9 cellular contexts compared by ENCODE assay signal in genomic region chr22:31585161-31585859, GRCh38.
DNase-seq lines count a peak whose midpoint lies in the region; ATAC-seq and TF ChIP-seq lines count a peak whose summit lies in the region.
"Had no signal": no experiment of that assay in that cellular context is flagged by ENCODE, and none has a peak within 500 bp of the region (broad histone marks: within the 10 kb centered on the region; RNA-seq: fewer than 3 reads in every experiment).

No MANE protein-coding gene starts in this region.

- no peaks in the 10 kb centered on the region for H3K27me3 Mint-ChIP-seq in natural killer cell treated with Interleukin-12 subunit alpha and Interleukin-12 subunit beta and Interleukin-15 and Interleukin-18, amount 100 ng/mL, for 72 hours
- H3K27me3 Mint-ChIP-seq in natural killer cell (ENCODE audit: low read depth in 2 of 2) = no peaks in the 10 kb centered on the region
- no peaks in the 10 kb centered on the region for H3K27me3 Mint-ChIP-seq in activated T-helper 1 cell treated with anti-CD3 and anti-CD28 coated beads, Interleukin-12 subunit alpha, Interleukin-12 subunit beta, Interleukin-2, Interleukin-4 antibody, amounts not matched to agents 30 ng/mL and 10 ng/mL and 1 ng/mL, durations not matched to agents 14 hours and 24 hours and 36 hours (ENCODE audit: insufficient read depth)

- TF ChIP-seq CTCF in natural killer cell (IDR thresholded peaks at IDR 0.05) (no peak), left lung (IDR thresholded peaks at IDR 0.05) (no peak), upper lobe of right lung (IDR thresholded peaks at IDR 0.05) (no peak)

- H3K9me3 ChIP-seq in left lung (no peaks in the 10 kb centered on the region), upper lobe of right lung (no peaks in the 10 kb centered on the region)

- H3K4me3 ChIP-seq in left lung (no peak overlapping the region), upper lobe of right lung (no peak overlapping the region)

- DNase-seq in natural killer cell treated with Interleukin-12 subunit alpha and Interleukin-12 subunit beta and Interleukin-15 and Interleukin-18, amount 100 ng/mL, for 72 hours (ENCODE audit: low spot score) = no peak
- no peak for DNase-seq in natural killer cell
- DNase-seq in activated T-helper 1 cell treated with anti-CD3 and anti-CD28 coated beads, Interleukin-12 subunit alpha, Interleukin-12 subunit beta, Interleukin-2, Interleukin-4 antibody, amounts not matched to agents 30 ng/mL and 10 ng/mL and 1 ng/mL, durations not matched to agents 14 hours and 24 hours and 36 hours (ENCODE audit: low spot score) = no peak
- no peak for DNase-seq in left lung
- DNase-seq in upper lobe of right lung = no peak
- no peak for DNase-seq in NCI-H1092 (lab: John Stamatoyannopoulos, UW)
- no peak for DNase-seq in nucleus accumbens (lab: John Stamatoyannopoulos, UW)

- peak; percentile 68 to 75 for ATAC-seq in natural killer cell treated with Interleukin-12 subunit alpha and Interleukin-12 subunit beta and Interleukin-15 and Interleukin-18, amount 100 ng/mL, for 72 hours
- ATAC-seq in natural killer cell = no peak
- ATAC-seq in left lung = peak; percentile 36
- peak; percentile 74 for ATAC-seq in upper lobe of right lung
- no peak for ATAC-seq in GM18868 (IDR thresholded peaks at IDR 0.05; ENCODE audit: unreplicated experiment)
- ATAC-seq: Panc1 had no signal

- peaks cover 0 to 17% of the 10 kb centered on the region in 2 donors for H3K4me1 ChIP-seq in left lung
- H3K4me1 ChIP-seq in upper lobe of right lung = peaks cover 22% of the 10 kb centered on the region

- H3K4me3 Mint-ChIP-seq in natural killer cell treated with Interleukin-12 subunit alpha and Interleukin-12 subunit beta and Interleukin-15 and Interleukin-18, amount 100 ng/mL, for 72 hours = peak overlapping the region; percentile 34
- H3K4me3 Mint-ChIP-seq in natural killer cell = no peak overlapping the region
- H3K4me3 Mint-ChIP-seq in activated T-helper 1 cell treated with anti-CD3 and anti-CD28 coated beads, Interleukin-12 subunit alpha, Interleukin-12 subunit beta, Interleukin-2, Interleukin-4 antibody, amounts not matched to agents 30 ng/mL and 10 ng/mL and 1 ng/mL, durations not matched to agents 14 hours and 24 hours and 36 hours = peak overlapping the region; percentile 31

- no peaks in the 10 kb centered on the region for H3K9me3 Mint-ChIP-seq in natural killer cell treated with Interleukin-12 subunit alpha and Interleukin-12 subunit beta and Interleukin-15 and Interleukin-18, amount 100 ng/mL, for 72 hours
- no peaks in the 10 kb centered on the region for H3K9me3 Mint-ChIP-seq in natural killer cell
- H3K9me3 Mint-ChIP-seq in activated T-helper 1 cell treated with anti-CD3 and anti-CD28 coated beads, Interleukin-12 subunit alpha, Interleukin-12 subunit beta, Interleukin-2, Interleukin-4 antibody, amounts not matched to agents 30 ng/mL and 10 ng/mL and 1 ng/mL, durations not matched to agents 14 hours and 24 hours and 36 hours = no peaks in the 10 kb centered on the region

- H3K27ac ChIP-seq in left lung (no peak overlapping the region), upper lobe of right lung (peak overlapping the region; percentile 65)

- intact Hi-C loops in natural killer cell (cut with micrococcal nuclease) = no loop called here
- intact Hi-C loops in activated T-helper 1 cell treated with anti-CD3 and anti-CD28 coated beads, Interleukin-12 subunit alpha, Interleukin-12 subunit beta, Interleukin-2, Interleukin-4 antibody, amounts not matched to agents 30 ng/mL and 10 ng/mL and 1 ng/mL, durations not matched to agents 14 hours and 24 hours and 36 hours (cut with micrococcal nuclease) = no loop called here
- intact Hi-C loops in left lung (cut with DNase I) = no loop called here
- intact Hi-C loops in upper lobe of right lung (cut with DNase I) = no loop called here

- H3K27ac Mint-ChIP-seq in natural killer cell treated with Interleukin-12 subunit alpha and Interleukin-12 subunit beta and Interleukin-15 and Interleukin-18, amount 100 ng/mL, for 72 hours = peak overlapping the region; percentile 58 to 92
- no peak overlapping the region for H3K27ac Mint-ChIP-seq in natural killer cell
- H3K27ac Mint-ChIP-seq in activated T-helper 1 cell treated with anti-CD3 and anti-CD28 coated beads, Interleukin-12 subunit alpha, Interleukin-12 subunit beta, Interleukin-2, Interleukin-4 antibody, amounts not matched to agents 30 ng/mL and 10 ng/mL and 1 ng/mL, durations not matched to agents 14 hours and 24 hours and 36 hours = peak overlapping the region; percentile 85

- H3K4me1 Mint-ChIP-seq in natural killer cell treated with Interleukin-12 subunit alpha and Interleukin-12 subunit beta and Interleukin-15 and Interleukin-18, amount 100 ng/mL, for 72 hours (ENCODE audit: low read depth in 2 of 2) = peaks cover 33 to 41% of the 10 kb centered on the region in 2 donors
- H3K4me1 Mint-ChIP-seq in natural killer cell = peaks cover 0 to 10% of the 10 kb centered on the region in 2 donors
- peaks cover 52% of the 10 kb centered on the region for H3K4me1 Mint-ChIP-seq in activated T-helper 1 cell treated with anti-CD3 and anti-CD28 coated beads, Interleukin-12 subunit alpha, Interleukin-12 subunit beta, Interleukin-2, Interleukin-4 antibody, amounts not matched to agents 30 ng/mL and 10 ng/mL and 1 ng/mL, durations not matched to agents 14 hours and 24 hours and 36 hours (ENCODE audit: low read depth)

- H3K36me3 Mint-ChIP-seq in natural killer cell treated with Interleukin-12 subunit alpha and Interleukin-12 subunit beta and Interleukin-15 and Interleukin-18, amount 100 ng/mL, for 72 hours = peaks cover 34% of the 10 kb centered on the region
- H3K36me3 Mint-ChIP-seq in natural killer cell = peaks cover 14% of the 10 kb centered on the region
- H3K36me3 Mint-ChIP-seq in activated T-helper 1 cell treated with anti-CD3 and anti-CD28 coated beads, Interleukin-12 subunit alpha, Interleukin-12 subunit beta, Interleukin-2, Interleukin-4 antibody, amounts not matched to agents 30 ng/mL and 10 ng/mL and 1 ng/mL, durations not matched to agents 14 hours and 24 hours and 36 hours (ENCODE audit: low read depth) = peaks cover 64% of the 10 kb centered on the region

- H3K36me3 ChIP-seq in left lung = peaks cover 0 to 34% of the 10 kb centered on the region in 2 donors
- H3K36me3 ChIP-seq in upper lobe of right lung = peaks cover 24% of the 10 kb centered on the region

- H3K27me3 ChIP-seq in left lung (no peaks in the 10 kb centered on the region), upper lobe of right lung (no peaks in the 10 kb centered on the region)

Comparison
In these comparisons a context has a peak if more than half of its experiments do, and no peak if none do; other contexts are left out.
1. ATAC-seq: peak in natural killer cell treated with Interleukin-12 subunit alpha and Interleukin-12 subunit beta and Interleukin-15 and Interleukin-18, amount 100 ng/mL, for 72 hours (2 of 2), left lung (single experiment) and upper lobe of right lung (single experiment); none in natural killer cell (0 of 3) and GM18868 (single experiment).
2. H3K27ac Mint-ChIP-seq: peak in natural killer cell treated with Interleukin-12 subunit alpha and Interleukin-12 subunit beta and Interleukin-15 and Interleukin-18, amount 100 ng/mL, for 72 hours (2 of 2) and activated T-helper 1 cell treated with anti-CD3 and anti-CD28 coated beads, Interleukin-12 subunit alpha, Interleukin-12 subunit beta, Interleukin-2, Interleukin-4 antibody, amounts not matched to agents 30 ng/mL and 10 ng/mL and 1 ng/mL, durations not matched to agents 14 hours and 24 hours and 36 hours (single experiment); none in natural killer cell (0 of 2).